In the genomic region with DNA sequence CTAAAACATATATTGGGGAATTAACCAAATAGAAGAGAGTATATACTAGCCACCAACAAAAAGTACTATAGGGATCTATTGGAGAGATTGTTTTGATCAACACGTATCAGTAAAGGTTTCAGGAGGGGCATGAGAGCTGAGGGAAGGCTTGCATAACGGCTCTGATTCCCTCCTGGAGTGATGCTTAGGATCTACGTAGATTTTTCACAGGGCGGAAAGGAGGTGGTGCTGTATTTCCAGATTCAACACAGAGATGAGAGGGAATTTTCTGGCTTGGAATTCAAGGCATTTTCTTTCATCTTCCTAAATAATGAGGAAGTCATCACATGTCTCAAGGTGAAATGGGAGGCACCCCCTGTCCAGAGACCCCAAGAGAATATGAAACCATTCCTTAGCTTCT, we compare ENCODE assay signal across 20 cellular contexts.
DNase-seq lines count a peak whose midpoint lies in the region; ATAC-seq, FAIRE-seq and TF ChIP-seq lines count a peak whose summit lies in the region.
"Had no signal": no experiment of that assay in that cellular context is flagged by ENCODE, and none has a peak within 500 bp of the region (broad histone marks: within the 10 kb centered on the region; RNA-seq: fewer than 3 reads in every experiment).

No MANE protein-coding gene starts in this region.

- H3F3A ChIP-seq in GM23338 (replicated peaks; ENCODE audit: low read depth) (no peaks in the 10 kb centered on the region), neural cell (ENCODE audit: insufficient read depth, low read length, poor library complexity, severe bottlenecking) (no peaks in the 10 kb centered on the region)

- no peaks in the 10 kb centered on the region for H3K79me1 ChIP-seq in H1 (ENCODE audit: low read depth, low read length)

- H4K5ac ChIP-seq in H1 (ENCODE audit: insufficient read length, low read depth, low read length), result no peak overlapping the region

- no peak overlapping the region for H2BK5ac ChIP-seq in H1 (ENCODE audit: low read depth, low read length)

- H2AFZ ChIP-seq in GM23338, result no peak overlapping the region
- H2AFZ ChIP-seq in H1 (ENCODE audit: low read length), result 0 out of 2 replicates have a peak overlapping the region, but pooled peaks have one; percentile 10
- no peak overlapping the region for H2AFZ ChIP-seq in neural cell (ENCODE audit: low read depth, low read length)

- H3K27ac Mint-ChIP-seq in GM23338, result no peak overlapping the region
- no peak overlapping the region for H3K27ac Mint-ChIP-seq in activated naive CD4-positive, alpha-beta T cell treated with anti-CD3 and anti-CD28 coated beads for 36 hours
- H3K27ac Mint-ChIP-seq: B cell; CD4-positive, CD25-positive, alpha-beta regulatory T cell; CD8-positive, alpha-beta T cell; H9 had no signal

- no peaks in the 10 kb centered on the region for H3K36me3 Mint-ChIP-seq in GM23338 (ENCODE audit: low read depth)
- no peaks in the 10 kb centered on the region for H3K36me3 Mint-ChIP-seq in activated naive CD4-positive, alpha-beta T cell treated with anti-CD3 and anti-CD28 coated beads for 36 hours (ENCODE audit: low read depth)
- H3K36me3 Mint-ChIP-seq: CD4-positive, CD25-positive, alpha-beta regulatory T cell; CD8-positive, alpha-beta T cell had no signal

- no peaks in the 10 kb centered on the region for H3K9me2 ChIP-seq in GM23338 (ENCODE audit: insufficient read depth)
- no peaks in the 10 kb centered on the region for H3K9me2 ChIP-seq in neural cell (ENCODE audit: insufficient read depth, low read length)

- H4K20me1 ChIP-seq in GM23338 (replicated peaks; ENCODE audit: insufficient read depth) (no peaks in the 10 kb centered on the region), H1 (replicated peaks in 1 of 2; ENCODE audit: control insufficient read depth in 1 of 2, insufficient read depth in 2 of 2, low read length in 2 of 2) (no peaks in the 10 kb centered on the region), neural cell (ENCODE audit: insufficient read depth) (no peaks in the 10 kb centered on the region)
- H4K20me1 ChIP-seq: BLaER1 had no signal

- no peak for TF ChIP-seq POLR2A in H1 (IDR thresholded peaks at IDR 0.05; ENCODE audit: control extremely low read depth in 1 of 2, low read depth in 2 of 2, low read length in 2 of 2)

- no peak overlapping the region for H3K14ac ChIP-seq in H1 (ENCODE audit: insufficient read length)

- no peak overlapping the region for H2AK5ac ChIP-seq in H1 (ENCODE audit: low read depth, low read length)

- no peak overlapping the region for H2BK120ac ChIP-seq in H1 (replicated peaks; ENCODE audit: low read depth, low read length)

- H3K4me3 ChIP-seq in GM23338, result no peak overlapping the region
- H3K4me3 ChIP-seq in H1 (ENCODE audit: extremely low read depth in 1 of 4, insufficient read depth in 2 of 4, low read depth in 3 of 4, low read length in 4 of 4), result no peak overlapping the region
- peak overlapping the region; percentile 32 for H3K4me3 ChIP-seq in neural cell (ENCODE audit: low read length)
- no peak overlapping the region for H3K4me3 ChIP-seq in aorta (ENCODE audit: low read length in 2 of 2)
- H3K4me3 ChIP-seq: BLaER1 had no signal

- H3K79me2 ChIP-seq in GM23338 (replicated peaks; ENCODE audit: insufficient read depth) (no peaks in the 10 kb centered on the region), H1 (ENCODE audit: control insufficient read depth in 1 of 2, insufficient read depth in 2 of 2, low read length in 2 of 2) (no peaks in the 10 kb centered on the region), neural cell (replicated peaks; ENCODE audit: insufficient read depth, low read length) (no peaks in the 10 kb centered on the region)

- no peak overlapping the region for H3K4me2 ChIP-seq in GM23338
- H3K4me2 ChIP-seq in H1 (ENCODE audit: insufficient read depth in 1 of 2, low read depth in 2 of 2, low read length in 2 of 2), result no peak overlapping the region
- peak overlapping the region; percentile 31 for H3K4me2 ChIP-seq in neural cell (ENCODE audit: low read length)
- H3K4me2 ChIP-seq: BLaER1 had no signal

- CTCF ChIA-PET in H1 (lab: Charles Lee; ENCODE audit: partially characterized antibody), result interaction anchor here (0.8 kb wide), 1 partner anchor 105 kb away, joined by 3 read pairs; no protein-coding TSS in a partner anchor
- CTCF ChIA-PET in activated naive CD4-positive, alpha-beta T cell treated with anti-CD3 and anti-CD28 coated beads for 36 hours (lab: Charles Lee), result no interaction called here

- intact Hi-C loops in activated naive CD4-positive, alpha-beta T cell treated with anti-CD3 and anti-CD28 coated beads for 36 hours (cut with micrococcal nuclease), result no loop called here
- intact Hi-C loops in aorta (cut with DNase I), result no loop called here

- no peak overlapping the region for H2BK12ac ChIP-seq in H1 (ENCODE audit: low read depth, low read length)

- no peak overlapping the region for H4K91ac ChIP-seq in H1 (replicated peaks; ENCODE audit: insufficient read length, low read length)

- H3K27ac ChIP-seq in GM23338 (ENCODE audit: low read depth) (no peak overlapping the region), H1 (ENCODE audit: low read depth, low read length) (no peak overlapping the region), neural cell (ENCODE audit: low read length) (peak overlapping the region; percentile 83), aorta (ENCODE audit: low read depth in 1 of 2, low read length in 2 of 2) (no peak overlapping the region)
- H3K27ac ChIP-seq: 22Rv1, BLaER1, C4-2B had no signal

- H4K8ac ChIP-seq in H1 (ENCODE audit: extremely low read depth, insufficient read depth, low read length), result no peak overlapping the region

- H3K18ac ChIP-seq in H1 (ENCODE audit: extremely low read depth, low read length), result no peak overlapping the region

- no peaks in the 10 kb centered on the region for H3K23me2 ChIP-seq in H1 (ENCODE audit: low read depth, low read length)

- H3K9me3 ChIP-seq in H1 (ENCODE audit: insufficient read depth in 2 of 2, low read depth in 1 of 2, low read length in 1 of 2) (no peaks in the 10 kb centered on the region), neural cell (ENCODE audit: low read length) (no peaks in the 10 kb centered on the region), aorta (ENCODE audit: control insufficient read depth, low read length) (no peaks in the 10 kb centered on the region)
- H3K9me3 ChIP-seq: BLaER1, Caco-2 had no signal

- TF ChIP-seq RAD21 in H1 (IDR thresholded peaks at IDR 0.05 in 1 of 2, conservative IDR thresholded peaks at IDR 0.05 in 1 of 2; ENCODE audit: low read depth in 2 of 2, low read length in 2 of 2) (no peak), neural cell (conservative IDR thresholded peaks at IDR 0.05) (peak; percentile 34)

- H2BK15ac ChIP-seq in H1 (ENCODE audit: low read length), result no peak overlapping the region

- peak overlapping the region; percentile 33 for H3K56ac ChIP-seq in H1 (replicated peaks; ENCODE audit: insufficient read length, low read depth, low read length)

- WGBS in H1 (ENCODE audit: extremely low coverage in 1 of 2, insufficient coverage in 1 of 2, insufficient read length in 1 of 2, insufficient replicate concordance in 2 of 2, low coverage in 1 of 2, low lambda C conversion rate in 2 of 2, missing lambda C conversion rate in 1 of 2), 2 experiments, result 76% methylated on average over 4 of the region's 4 CpGs; no CpG with 5 or more reads in 1 of the 2 experiments
- 44 to 53% methylated on average over 4 of the region's 4 CpGs for WGBS in aorta, 2 donors

- peak; percentile 1 for DNase-seq in GM23338 (ENCODE audit: low spot score)
- DNase-seq in H1 (ENCODE audit: low read depth in 1 of 2, low spot score in 2 of 2), result no peak
- no peak for DNase-seq in activated naive CD4-positive, alpha-beta T cell treated with anti-CD3 and anti-CD28 coated beads for 36 hours
- no peak for DNase-seq in aorta
- DNase-seq: Caco-2; CD4-positive, CD25-positive, alpha-beta regulatory T cell; CD8-positive, alpha-beta T cell; DMS153; DND-41; H9 had no signal

- no peaks in the 10 kb centered on the region for H3K36me3 ChIP-seq in GM23338 (ENCODE audit: insufficient read depth)
- H3K36me3 ChIP-seq in H1 (ENCODE audit: control insufficient read depth in 2 of 4, insufficient read depth in 4 of 4, low read length in 3 of 4), result no peaks in the 10 kb centered on the region
- H3K36me3 ChIP-seq in neural cell (ENCODE audit: insufficient read depth, low read length), result no peaks in the 10 kb centered on the region
- H3K36me3 ChIP-seq in aorta (ENCODE audit: control insufficient read depth in 1 of 2, insufficient read depth in 2 of 2, low read length in 1 of 2), result no peaks in the 10 kb centered on the region
- H3K36me3 ChIP-seq: BLaER1 had no signal

- POLR2A ChIA-PET in H1 (lab: Charles Lee; ENCODE audit: partially characterized antibody), result no interaction called here

- H3K9ac ChIP-seq in H1 (replicated peaks in 1 of 4; ENCODE audit: extremely low read depth in 1 of 4, low read depth in 3 of 4, low read length in 3 of 4) (no peak overlapping the region), neural cell (ENCODE audit: low read length) (peak overlapping the region; percentile 48)
- H3K9ac ChIP-seq: BLaER1 had no signal

- no peaks in the 10 kb centered on the region for H3K4me1 ChIP-seq in GM23338 (ENCODE audit: insufficient read depth)
- H3K4me1 ChIP-seq in H1 (replicated peaks in 1 of 4; ENCODE audit: control insufficient read depth in 3 of 4, insufficient read depth in 4 of 4, low read length in 3 of 4), result 0 out of 7 replicates have a peak, but pooled peaks cover 0 to 2% (median 0%) of the 10 kb centered on the region in 4 experiments
- no peaks in the 10 kb centered on the region for H3K4me1 ChIP-seq in aorta (ENCODE audit: control insufficient read depth in 1 of 2, insufficient read depth in 2 of 2, low read length in 2 of 2)
- H3K4me1 ChIP-seq: Caco-2 had no signal

- H3K4me1 Mint-ChIP-seq in GM23338, result no peaks in the 10 kb centered on the region
- H3K4me1 Mint-ChIP-seq in activated naive CD4-positive, alpha-beta T cell treated with anti-CD3 and anti-CD28 coated beads for 36 hours (ENCODE audit: low read depth), result no peaks in the 10 kb centered on the region
- H3K4me1 Mint-ChIP-seq: CD4-positive, CD25-positive, alpha-beta regulatory T cell had no signal

- H3K27me3 ChIP-seq in GM23338 (ENCODE audit: insufficient read depth), result no peaks in the 10 kb centered on the region; the same call in 1 of the 2 replicates
- H3K27me3 ChIP-seq in H1 (replicated peaks in 1 of 4; ENCODE audit: control insufficient read depth in 3 of 4, extremely low read depth in 1 of 4, insufficient read depth in 3 of 4, low read length in 3 of 4), result no peaks in the 10 kb centered on the region
- no peaks in the 10 kb centered on the region for H3K27me3 ChIP-seq in neural cell (ENCODE audit: insufficient read depth, low read depth, low read length)
- H3K27me3 ChIP-seq in aorta (ENCODE audit: control insufficient read depth in 1 of 2, insufficient read depth in 2 of 2, low read length in 1 of 2), result peaks cover 0 to 1% of the 10 kb centered on the region in 2 donors
- H3K27me3 ChIP-seq: BLaER1 had no signal

- no peak for TF ChIP-seq EP300 in H1 (IDR thresholded peaks at IDR 0.05; ENCODE audit: borderline replicate concordance in 1 of 2, low read depth in 2 of 2, low read length in 2 of 2)
- TF ChIP-seq EP300 in neural cell (conservative IDR thresholded peaks at IDR 0.05; ENCODE audit: poor library complexity, severe bottlenecking), result no peak

- H2BK20ac ChIP-seq in H1 (ENCODE audit: low read length), result no peak overlapping the region

- H3K4ac ChIP-seq in H1 (replicated peaks; ENCODE audit: insufficient read length, low read depth, low read length), result no peak overlapping the region

- no peak overlapping the region for H3K4me3 Mint-ChIP-seq in GM23338
- no peak overlapping the region for H3K4me3 Mint-ChIP-seq in activated naive CD4-positive, alpha-beta T cell treated with anti-CD3 and anti-CD28 coated beads for 36 hours
- H3K4me3 Mint-ChIP-seq: B cell; CD4-positive, CD25-positive, alpha-beta regulatory T cell; CD8-positive, alpha-beta T cell; H9 had no signal

- no peak overlapping the region for H3K23ac ChIP-seq in H1 (ENCODE audit: insufficient read length)

- peaks cover 48% of the 10 kb centered on the region for H3K9me3 Mint-ChIP-seq in GM23338
- H3K9me3 Mint-ChIP-seq in activated naive CD4-positive, alpha-beta T cell treated with anti-CD3 and anti-CD28 coated beads for 36 hours, result peaks cover 2% of the 10 kb centered on the region
- H3K9me3 Mint-ChIP-seq: CD8-positive, alpha-beta T cell; H9 had no signal

- peaks cover 4% of the 10 kb centered on the region for H3K27me3 Mint-ChIP-seq in GM23338 (ENCODE audit: insufficient read depth, low read depth, poor library complexity)
- H3K27me3 Mint-ChIP-seq in activated naive CD4-positive, alpha-beta T cell treated with anti-CD3 and anti-CD28 coated beads for 36 hours (ENCODE audit: low read depth), result peaks cover 5% of the 10 kb centered on the region
- H3K27me3 Mint-ChIP-seq: B cell; CD4-positive, CD25-positive, alpha-beta regulatory T cell had no signal

- no peak for TF ChIP-seq CTCF in GM23338 (conservative IDR thresholded peaks at IDR 0.05; ENCODE audit: low read depth in 2 of 2)
- no peak for TF ChIP-seq CTCF in H1 (IDR thresholded peaks at IDR 0.05; ENCODE audit: control extremely low read depth in 1 of 3, insufficient read depth in 1 of 3, low read depth in 1 of 3, low read length in 3 of 3)
- TF ChIP-seq CTCF in neural cell (IDR thresholded peaks at IDR 0.05; ENCODE audit: poor library complexity, severe bottlenecking), result no peak

- ATAC-seq in GM23338 (no peak), HG03378 (IDR thresholded peaks at IDR 0.05; ENCODE audit: unreplicated experiment) (no peak), aorta (ENCODE audit: low FRiP score) (no peak)
- ATAC-seq: CD8-positive, alpha-beta T cell; HCT116 had no signal

- FAIRE-seq in H1 (lab: Jason Lieb, UNC), result no peak
- FAIRE-seq: A204.1, G401.6, GM12892 had no signal
